ENCODE assay signal across 8 cellular contexts in genomic region chr10:71850021-71850744, GRCh38. TPM values are rescaled to one million over a fixed set of nuclear protein-coding genes. Genes with fewer than 3 reads are reported as not detected.
A peak's percentile ranks its signal among the peaks of the same experiment; 100 is the strongest.
DNase-seq lines count a peak whose midpoint lies in the region; ATAC-seq and TF ChIP-seq lines count a peak whose summit lies in the region.

No MANE protein-coding gene starts in this region.

- H3K4me3 ChIP-seq in ascending aorta, result peak overlapping the region; percentile 93 to 97
- H3K4me3 ChIP-seq in liver (ENCODE audit: low read depth in 1 of 3, low read length in 3 of 3), result peak overlapping the region; percentile 66 to 87 (median 74)
- peak overlapping the region; percentile 83 to 94 for H3K4me3 ChIP-seq in tibial artery

- no peaks in the 10 kb centered on the region for H3K36me3 Mint-ChIP-seq in activated T-cell treated with anti-CD3 and anti-CD28 coated beads, Interleukin-2, amount 50 U/mL, for 4 hours (ENCODE audit: insufficient read depth)

- peak overlapping the region; percentile 75 to 86 for H3K9ac ChIP-seq in liver (ENCODE audit: low read depth in 1 of 2, low read length in 2 of 2)

- H3K27ac ChIP-seq in ascending aorta, result peak overlapping the region; percentile 97
- peak overlapping the region; percentile 99 to 100 for H3K27ac ChIP-seq in liver (ENCODE audit: low read depth in 1 of 2, low read length in 2 of 2)
- peak overlapping the region; percentile 95 to 99 for H3K27ac ChIP-seq in tibial artery

- ATAC-seq in activated T-cell treated with anti-CD3 and anti-CD28 coated beads, Interleukin-2, amount 50 U/mL, for 4 hours, result no peak
- no peak for ATAC-seq in HG03571 (IDR thresholded peaks at IDR 0.05; ENCODE audit: unreplicated experiment)
- ATAC-seq in HG03378 (IDR thresholded peaks at IDR 0.05; ENCODE audit: unreplicated experiment), result no peak
- no peak for ATAC-seq in GM19455 (IDR thresholded peaks at IDR 0.05; ENCODE audit: unreplicated experiment)

- H3K9me3 ChIP-seq in ascending aorta (no peaks in the 10 kb centered on the region), liver (ENCODE audit: control insufficient read depth in 4 of 4, low read length in 3 of 4) (no peaks in the 10 kb centered on the region), tibial artery (no peaks in the 10 kb centered on the region)

- H3K4me3 Mint-ChIP-seq in activated T-cell treated with anti-CD3 and anti-CD28 coated beads, Interleukin-2, amount 50 U/mL, for 4 hours, result peak overlapping the region; percentile 92

- no peaks in the 10 kb centered on the region for H3K36me3 ChIP-seq in ascending aorta
- H3K36me3 ChIP-seq in liver (ENCODE audit: control insufficient read depth in 4 of 4, insufficient read depth in 3 of 4, low read depth in 1 of 4, low read length in 3 of 4), result no peaks in the 10 kb centered on the region
- no peaks in the 10 kb centered on the region for H3K36me3 ChIP-seq in tibial artery

- DNase-seq in activated T-cell treated with anti-CD3 and anti-CD28 coated beads, Interleukin-2, amount 50 U/mL, for 4 hours, result no peak
- no peak for DNase-seq in activated T-cell treated with anti-CD3 and anti-CD28 coated beads for 4 hours
- DNase-seq in ascending aorta (ENCODE audit: low spot score in 2 of 2), result no peak
- DNase-seq in tibial artery, result no peak

- H3K4me1 ChIP-seq in ascending aorta, result peaks cover 0 to 25% of the 10 kb centered on the region in 2 donors
- peaks cover 18 to 36% (median 25%) of the 10 kb centered on the region in 4 donors for H3K4me1 ChIP-seq in liver (ENCODE audit: control insufficient read depth in 4 of 4, insufficient read depth in 4 of 4, low read length in 3 of 4)
- H3K4me1 ChIP-seq in tibial artery, result peaks cover 0 to 48% (median 30%) of the 10 kb centered on the region in 4 donors

- peaks cover 47% of the 10 kb centered on the region for H3K4me1 Mint-ChIP-seq in activated T-cell treated with anti-CD3 and anti-CD28 coated beads, Interleukin-2, amount 50 U/mL, for 4 hours (ENCODE audit: low read depth)

- H3K27me3 Mint-ChIP-seq in activated T-cell treated with anti-CD3 and anti-CD28 coated beads, Interleukin-2, amount 50 U/mL, for 4 hours (ENCODE audit: low read depth), result no peaks in the 10 kb centered on the region

- no peak for TF ChIP-seq CTCF in ascending aorta (IDR thresholded peaks at IDR 0.05)
- no peak for TF ChIP-seq CTCF in liver (IDR thresholded peaks at IDR 0.05; ENCODE audit: low read depth, low read length, missing input control)
- TF ChIP-seq CTCF in tibial artery (IDR thresholded peaks at IDR 0.05), result no peak

- H3K27me3 ChIP-seq in ascending aorta, result no peaks in the 10 kb centered on the region
- H3K27me3 ChIP-seq in liver (ENCODE audit: control insufficient read depth in 4 of 4, insufficient read depth in 4 of 4, low read length in 3 of 4), result no peaks in the 10 kb centered on the region
- H3K27me3 ChIP-seq in tibial artery, result no peaks in the 10 kb centered on the region

- 4% methylated on average over 13 of the region's 13 CpGs for WGBS in liver

- H3K9me3 Mint-ChIP-seq in activated T-cell treated with anti-CD3 and anti-CD28 coated beads, Interleukin-2, amount 50 U/mL, for 4 hours, result no peaks in the 10 kb centered on the region

- intact Hi-C loops in ascending aorta (cut with DNase I), result loop anchor here (1.0 to 10.0 kb wide), 2 partner anchors 10 to 635 kb away; partner anchors contain the start of gene UNC5B
- intact Hi-C loops in tibial artery (cut with DNase I; ENCODE audit: low total_unique reads), result no loop called here

- no peak for TF ChIP-seq RAD21 in liver (IDR thresholded peaks at IDR 0.05)

TF ChIP-seq in liver, 16 proteins besides CTCF, POLR2A, EP300 and RAD21:
- TF ChIP-seq HNF4G (IDR thresholded peaks at IDR 0.05) (no peak), ZBTB33 (IDR thresholded peaks at IDR 0.05) (no peak), NR2F2 (IDR thresholded peaks at IDR 0.05) (no peak), REST (IDR thresholded peaks at IDR 0.05) (no peak), SP1 (IDR thresholded peaks at IDR 0.05) (no peak), RXRA (IDR thresholded peaks at IDR 0.05) (no peak), FOXA2 (IDR thresholded peaks at IDR 0.05) (no peak), HNF4A (conservative IDR thresholded peaks at IDR 0.05) (no peak), FOXA1 (IDR thresholded peaks at IDR 0.05) (no peak)
TF ChIP-seq in liver: peak in this region for 0.

RNA-seq across cellular contexts. Expression of gene PSAP, which starts 0.9 kb away (rescaled TPM):
- 100 to 1,000 TPM in 1 of 3 donors, 10 to 100 TPM in 2; 96.4 to 125 (median 97.9) TPM for total RNA-seq in activated T-cell treated with anti-CD3 and anti-CD28 coated beads, Interleukin-2, amount 50 U/mL, for 4 hours
- total RNA-seq in ascending aorta, result 653 TPM
- total RNA-seq in liver, result 100 to 1,000 TPM; 435 to 510 TPM
- polyA plus RNA-seq in liver, result 100 to 1,000 TPM; 255 to 671 TPM
